In the genomic region with DNA sequence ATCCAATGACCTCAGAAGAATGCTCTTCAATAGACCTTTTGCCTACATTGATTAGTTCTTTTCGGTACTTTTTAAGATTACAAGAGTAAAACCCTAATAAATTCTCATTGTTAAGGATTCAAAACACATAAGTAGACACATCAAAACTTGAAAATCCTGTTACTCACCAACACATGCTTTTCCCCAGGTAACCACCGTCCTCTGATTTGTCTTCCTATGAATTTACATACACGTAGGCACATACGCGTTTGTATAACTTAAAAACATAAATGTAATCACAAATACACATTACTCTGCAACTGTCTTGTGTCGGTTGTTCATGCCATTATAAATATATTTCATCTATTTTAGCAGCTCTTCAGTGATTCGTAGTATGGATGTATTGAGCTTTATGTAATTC, we compare ENCODE assay signal across 8 cellular contexts. TPM values are rescaled to one million over a fixed set of nuclear protein-coding genes. Genes with fewer than 3 reads are reported as not detected.
A peak's percentile ranks its signal among the peaks of the same experiment; 100 is the strongest.
DNase-seq lines count a peak whose midpoint lies in the region; ATAC-seq and TF ChIP-seq lines count a peak whose summit lies in the region.

No MANE protein-coding gene starts in this region.

- no peak for ATAC-seq in stimulated activated effector memory CD8-positive, alpha-beta T cell treated with anti-CD3 and anti-CD28 coated beads, Interleukin-12 subunit alpha, Interleukin-12 subunit beta, amount 100 ng/mL, for 72 hours

- H3K9ac ChIP-seq in SU-DHL-6 (ENCODE audit: low read length): peak overlapping the region; percentile 86

- peaks cover 4% of the 10 kb centered on the region for H3K9me3 Mint-ChIP-seq in glutamatergic neuron (ENCODE audit: unreplicated experiment)
- H3K9me3 Mint-ChIP-seq in stimulated activated effector memory CD8-positive, alpha-beta T cell treated with anti-CD3 and anti-CD28 coated beads, Interleukin-12 subunit alpha, Interleukin-12 subunit beta, amount 100 ng/mL, for 72 hours: peaks cover 2% of the 10 kb centered on the region

- no peak overlapping the region for H3K27ac Mint-ChIP-seq in glutamatergic neuron (ENCODE audit: unreplicated experiment)
- H3K27ac Mint-ChIP-seq in stimulated activated effector memory CD8-positive, alpha-beta T cell treated with anti-CD3 and anti-CD28 coated beads, Interleukin-12 subunit alpha, Interleukin-12 subunit beta, amount 100 ng/mL, for 72 hours: peak overlapping the region; percentile 92

- TF ChIP-seq CTCF in SU-DHL-6 (IDR thresholded peaks at IDR 0.05; ENCODE audit: insufficient read depth, low read length, poor library complexity, severe bottlenecking) (no peak), glutamatergic neuron (IDR thresholded peaks at IDR 0.05; ENCODE audit: partially characterized antibody, unreplicated experiment) (no peak)

- H3K27ac ChIP-seq in SU-DHL-6 (ENCODE audit: low read depth, low read length): no peak overlapping the region
- H3K27ac ChIP-seq in caudate nucleus (ENCODE audit: low read depth, low read length): no peak overlapping the region

- peak overlapping the region; percentile 95 for H2AFZ ChIP-seq in SU-DHL-6 (ENCODE audit: low read depth, low read length, severe bottlenecking)

- no peaks in the 10 kb centered on the region; the same call in 1 of the 2 replicates for H4K20me1 ChIP-seq in SU-DHL-6 (ENCODE audit: low read depth, low read length)

- peaks cover 4% of the 10 kb centered on the region; the same call in 1 of the 2 replicates for H3K9me3 ChIP-seq in SU-DHL-6 (ENCODE audit: insufficient read depth, low read length)

- H3F3A ChIP-seq in SU-DHL-6 (ENCODE audit: insufficient read depth): peaks cover 12% of the 10 kb centered on the region

- no peaks in the 10 kb centered on the region for H3K36me3 Mint-ChIP-seq in glutamatergic neuron (ENCODE audit: unreplicated experiment)
- peaks cover 7% of the 10 kb centered on the region for H3K36me3 Mint-ChIP-seq in stimulated activated effector memory CD8-positive, alpha-beta T cell treated with anti-CD3 and anti-CD28 coated beads, Interleukin-12 subunit alpha, Interleukin-12 subunit beta, amount 100 ng/mL, for 72 hours

- H3K79me2 ChIP-seq in SU-DHL-6 (ENCODE audit: insufficient read depth, low read length): peaks cover 39% of the 10 kb centered on the region

- H3K4me3 Mint-ChIP-seq in glutamatergic neuron (ENCODE audit: unreplicated experiment): peak overlapping the region; percentile 98
- peak overlapping the region; percentile 91 for H3K4me3 Mint-ChIP-seq in stimulated activated effector memory CD8-positive, alpha-beta T cell treated with anti-CD3 and anti-CD28 coated beads, Interleukin-12 subunit alpha, Interleukin-12 subunit beta, amount 100 ng/mL, for 72 hours

- peak overlapping the region; percentile 91 for H3K4me2 ChIP-seq in SU-DHL-6 (ENCODE audit: low read depth, low read length, poor library complexity, severe bottlenecking)

- no peaks in the 10 kb centered on the region for H3K9me2 ChIP-seq in SU-DHL-6 (replicated peaks; ENCODE audit: insufficient read depth, low read length)

- H3K27me3 Mint-ChIP-seq in glutamatergic neuron (ENCODE audit: unreplicated experiment): peaks cover 5% of the 10 kb centered on the region

- H3K27me3 ChIP-seq in SU-DHL-6 (ENCODE audit: low read length): no peaks in the 10 kb centered on the region

- peaks cover 5% of the 10 kb centered on the region; the same call in 1 of the 2 replicates for H3K36me3 ChIP-seq in SU-DHL-6 (ENCODE audit: low read length)

- H3K4me1 Mint-ChIP-seq in glutamatergic neuron (ENCODE audit: low read depth, unreplicated experiment): peaks cover 11% of the 10 kb centered on the region
- H3K4me1 Mint-ChIP-seq in stimulated activated effector memory CD8-positive, alpha-beta T cell treated with anti-CD3 and anti-CD28 coated beads, Interleukin-12 subunit alpha, Interleukin-12 subunit beta, amount 100 ng/mL, for 72 hours: peaks cover 20% of the 10 kb centered on the region

- peak overlapping the region; percentile 80 for H3K4me3 ChIP-seq in SU-DHL-6 (ENCODE audit: insufficient read depth, low read length, poor library complexity, severe bottlenecking)

- peak; percentile 23 for DNase-seq in NCI-H748 (lab: John Stamatoyannopoulos, UW; ENCODE audit: unreplicated experiment)
- no peak for DNase-seq in NCI-H748 treated with DMSO at 0.1 percent for 48 hours (lab: John Stamatoyannopoulos, UW)
- DNase-seq in glutamatergic neuron: no peak
- no peak for DNase-seq in stimulated activated effector memory CD8-positive, alpha-beta T cell treated with anti-CD3 and anti-CD28 coated beads, Interleukin-12 subunit alpha, Interleukin-12 subunit beta, amount 100 ng/mL, for 72 hours (ENCODE audit: low spot score in 2 of 2)
- no peak for DNase-seq in UCSD-AML1 (lab: John Stamatoyannopoulos, UW; ENCODE audit: unreplicated experiment)
- no peak for DNase-seq in AG20443 (ENCODE audit: low spot score)
- no peak for DNase-seq in caudate nucleus (lab: John Stamatoyannopoulos, UW)

RNA-seq across cellular contexts. Expression of gene WASHC4, which starts 0.9 kb away (rescaled TPM):
- total RNA-seq in glutamatergic neuron (ENCODE audit: unreplicated experiment): 75.4 TPM

RNA-seq across cellular contexts. Expression of gene ALDH1L2, which starts 22.4 kb away (rescaled TPM):
- 47.4 TPM for total RNA-seq in glutamatergic neuron (ENCODE audit: unreplicated experiment)
